ENCODE assay signal across 23 cellular contexts in the genomic region with DNA sequence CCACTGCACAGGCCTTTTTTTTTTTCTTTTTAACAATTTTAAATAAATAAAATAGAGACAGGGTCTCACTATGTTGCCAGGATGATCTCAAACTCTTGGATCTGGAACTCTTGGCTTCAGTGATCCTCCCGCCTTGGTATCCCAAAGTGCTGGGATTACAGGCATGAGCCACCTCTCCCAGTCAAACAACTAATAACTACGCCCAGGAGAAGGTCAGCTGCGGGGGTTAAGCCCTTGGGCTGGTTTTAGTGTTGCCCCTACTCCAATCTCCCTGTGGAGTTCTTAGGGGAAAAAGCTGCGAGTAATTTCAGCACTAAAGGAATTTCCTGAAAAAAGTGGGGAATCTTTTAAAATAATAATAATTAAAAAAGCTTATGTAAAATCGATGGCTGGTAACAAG.
"Had no signal": no experiment of that assay in that cellular context is flagged by ENCODE, and none has a peak within 500 bp of the region (broad histone marks: within the 10 kb centered on the region; RNA-seq: fewer than 3 reads in every experiment).

No MANE protein-coding gene starts in this region.

- H3K27me3 ChIP-seq: colonic mucosa, esophagus muscularis mucosa, foreskin keratinocyte, gastroesophageal sphincter, heart left ventricle, left lung, neutrophil, sigmoid colon, tibial nerve, upper lobe of left lung had no signal

- H3K4me3 ChIP-seq: colonic mucosa, esophagus muscularis mucosa, gastroesophageal sphincter, heart left ventricle, left lung, psoas muscle, sigmoid colon, thoracic aorta, tibial nerve, upper lobe of left lung had no signal

- H3K4me1 ChIP-seq: colonic mucosa, foreskin keratinocyte, gastroesophageal sphincter, heart left ventricle, left lung, psoas muscle, sigmoid colon, tibial nerve had no signal

- H3K36me3 ChIP-seq: colonic mucosa, esophagus muscularis mucosa, gastroesophageal sphincter, heart left ventricle, left lung, neutrophil, sigmoid colon, thoracic aorta, tibial nerve, upper lobe of left lung had no signal

- DNase-seq: colonic mucosa; effector CD8-positive, alpha-beta T cell; foreskin keratinocyte; heart left ventricle; hippocampal formation; left cardiac atrium; left lung; mesenchymal stem cell; natural killer cell; posterior cingulate gyrus; psoas muscle; right cardiac atrium; sigmoid colon; stimulated activated CD4-positive, alpha-beta T cell treated with anti-CD3 and anti-CD28 coated beads, Interleukin-4, amount 100 ng/mL, for 4 hours; stimulated activated naive CD8-positive, alpha-beta T cell treated with anti-CD3 and anti-CD28 coated beads, Interleukin-15, Interleukin-2, amounts not matched to agents 100 U/mL and 50 U/mL, for 24 hours; substantia nigra; upper lobe of left lung had no signal

- ATAC-seq: foreskin keratinocyte; gastroesophageal sphincter; heart left ventricle; left cardiac atrium; left lung; natural killer cell; psoas muscle; right cardiac atrium; stimulated activated memory B cell treated with anti-CD40 and anti-IgM and Interleukin-4, amounts not matched to agents 10 μg/mL and 1 μg/mL and 100 μg/mL, for 72 hours; stimulated activated naive CD8-positive, alpha-beta T cell treated with anti-CD3 and anti-CD28 coated beads, Interleukin-15, Interleukin-2, amounts not matched to agents 100 U/mL and 50 U/mL, for 24 hours had no signal

- H3K27ac ChIP-seq: colonic mucosa, esophagus muscularis mucosa, foreskin keratinocyte, gastroesophageal sphincter, heart left ventricle, left lung, neutrophil, psoas muscle, sigmoid colon, thoracic aorta, tibial nerve, upper lobe of left lung had no signal

- H3K9me3 ChIP-seq: colonic mucosa, esophagus muscularis mucosa, gastroesophageal sphincter, heart left ventricle, left lung, neutrophil, psoas muscle, sigmoid colon, thoracic aorta, tibial nerve, upper lobe of left lung had no signal
